8 cellular contexts compared by ENCODE assay signal in the genomic region with DNA sequence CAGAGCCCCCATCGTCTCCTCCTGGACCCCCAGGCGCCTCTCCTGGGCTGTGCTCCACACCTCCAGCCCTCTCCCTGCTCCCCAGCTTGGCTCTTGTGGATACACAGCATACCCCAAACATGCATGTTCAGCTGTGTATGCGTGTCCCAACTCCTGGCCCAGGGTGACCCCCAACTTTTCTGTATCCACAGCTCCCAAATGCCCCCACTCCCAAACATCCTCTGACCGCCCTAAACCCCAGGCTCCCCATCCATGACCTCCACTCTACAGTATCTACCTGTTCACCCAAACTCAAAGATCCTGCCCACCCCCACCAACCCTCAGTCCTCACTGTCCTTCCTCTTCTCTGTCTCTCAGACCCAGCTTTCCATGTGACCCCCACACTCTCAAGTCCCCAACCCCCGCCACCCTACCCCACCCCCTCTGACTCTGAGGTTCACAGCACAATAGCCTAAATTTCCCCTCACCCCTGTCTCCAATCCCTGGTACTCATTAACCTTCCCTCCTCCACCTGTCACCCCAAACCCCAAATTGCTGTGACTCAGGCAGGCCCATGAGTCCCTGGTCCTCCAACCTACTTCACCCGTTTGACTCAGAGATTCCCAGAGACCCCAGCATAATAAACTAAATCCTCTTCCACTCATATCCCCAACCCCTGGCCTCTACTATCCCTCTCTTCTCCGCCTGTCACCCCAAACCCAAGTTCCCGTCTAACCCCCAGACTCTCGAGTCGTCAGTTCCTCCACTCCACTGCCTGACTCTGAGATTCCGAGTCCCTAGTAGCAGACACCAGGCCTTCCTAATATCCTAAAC. TPM values are rescaled to one million over a fixed set of nuclear protein-coding genes. Genes with fewer than 3 reads are reported as not detected.
A peak's percentile ranks its signal among the peaks of the same experiment; 100 is the strongest.
DNase-seq lines count a peak whose midpoint lies in the region; ATAC-seq, FAIRE-seq and TF ChIP-seq lines count a peak whose summit lies in the region.

No MANE protein-coding gene starts in this region.

- H3K36me3 Mint-ChIP-seq in CD4-positive, alpha-beta memory T cell, result peaks cover 21 to 47% of the 10 kb centered on the region in 2 donors

- peaks cover 0 to 2% (median 0%) of the 10 kb centered on the region in 8 donors for H3K9me3 Mint-ChIP-seq in CD4-positive, alpha-beta memory T cell

- no peaks in the 10 kb centered on the region for H3K27me3 ChIP-seq in CD4-positive, alpha-beta memory T cell (ENCODE audit: insufficient read depth, low read length)
- H3K27me3 ChIP-seq in PC-3 (ENCODE audit: low read length), result no peaks in the 10 kb centered on the region
- H3K27me3 ChIP-seq in endothelial cell of umbilical vein (ENCODE audit: control insufficient read depth in 2 of 2, insufficient read depth in 2 of 2, low read length in 2 of 2), result peaks cover 6 to 11% of the 10 kb centered on the region in 2 experiments
- H3K27me3 ChIP-seq in neutrophil, result peaks cover 21% of the 10 kb centered on the region

- H2AFZ ChIP-seq in PC-3 (ENCODE audit: low read length), result no peak overlapping the region
- no peak overlapping the region for H2AFZ ChIP-seq in endothelial cell of umbilical vein (ENCODE audit: low read depth, low read length)

- BruUV-seq in PC-3 (replicated peaks; lab: Mats Ljungman, UMichigan), result no TSS peak
- no TSS peak for BruUV-seq in endothelial cell of umbilical vein (replicated peaks; lab: Mats Ljungman, UMichigan)

- intact Hi-C loops in CD4-positive, alpha-beta memory T cell (cut with micrococcal nuclease), result no loop called here
- intact Hi-C loops in PC-3 (cut with micrococcal nuclease), result loop anchor here (2.0 kb wide), 1 partner anchor 15 kb away; a partner anchor contains a TSS
- intact Hi-C loops in endothelial cell of umbilical vein (cut with micrococcal nuclease), result no loop called here

- ATAC-seq in PC-3 (no peak), GM21529 (IDR thresholded peaks at IDR 0.05; ENCODE audit: unreplicated experiment) (no peak), GM19328 (IDR thresholded peaks at IDR 0.05; ENCODE audit: unreplicated experiment) (no peak)

- dilution Hi-C loops in endothelial cell of umbilical vein (cut with MboI; ENCODE audit: extremely low pct_ligation_motif_present, low sequenced_read_pairs), result no loop called here

- H3K9me2 ChIP-seq in PC-3 (replicated peaks; ENCODE audit: low read length), result no peaks in the 10 kb centered on the region

- H3K9ac ChIP-seq in PC-3 (ENCODE audit: low read length), result peak overlapping the region; percentile 98
- peak overlapping the region; percentile 92 for H3K9ac ChIP-seq in endothelial cell of umbilical vein (replicated peaks; ENCODE audit: extremely low read depth, insufficient read depth, low read length)

- peak overlapping the region; percentile 99 for H3K27ac ChIP-seq in CD4-positive, alpha-beta memory T cell (ENCODE audit: low read depth, low read length)
- peak overlapping the region; percentile 17; the same call in 1 of the 2 replicates for H3K27ac ChIP-seq in PC-3 (ENCODE audit: low read length)
- H3K27ac ChIP-seq in endothelial cell of umbilical vein (ENCODE audit: insufficient read depth, low read depth, low read length), result peak overlapping the region; percentile 64
- H3K27ac ChIP-seq in neutrophil, result peak overlapping the region; percentile 100

- CTCF ChIA-PET in CD4-positive, alpha-beta memory T cell (lab: Charles Lee; ENCODE audit: partially characterized antibody), result interaction anchor here (0.9 kb wide), 1 partner anchor 38 kb away, joined by 4 read pairs; a partner anchor contains a TSS
- CTCF ChIA-PET in PC-3 (lab: Charles Lee) (no interaction called here), endothelial cell of umbilical vein (lab: Charles Lee) (interaction anchor here (1.0 to 2.3 kb wide), 3 partner anchors 14 to 43 kb away, joined by 3 to 14 read pairs (median 5); a partner anchor contains a TSS)

- peak overlapping the region; percentile 94 for H3K4me2 ChIP-seq in PC-3 (ENCODE audit: low read length)
- H3K4me2 ChIP-seq in endothelial cell of umbilical vein (ENCODE audit: insufficient read depth, low read length), result peak overlapping the region; percentile 81

- POLR2A ChIA-PET in CD4-positive, alpha-beta memory T cell (lab: Charles Lee; ENCODE audit: partially characterized antibody), result interaction anchor here (0.8 to 7.3 kb wide), 8 partner anchors 7 to 118 kb away, joined by 3 to 104 read pairs (median 5); a partner anchor contains a TSS
- POLR2A ChIA-PET in PC-3 (lab: Charles Lee; ENCODE audit: unreplicated experiment), result interaction anchor here (0.9 kb wide), 1 partner anchor 14 kb away, joined by 4 read pairs; a partner anchor contains a TSS
- POLR2A ChIA-PET in endothelial cell of umbilical vein (lab: Charles Lee), result no interaction called here

- H3K79me2 ChIP-seq in PC-3 (ENCODE audit: low read length) (peaks cover 33% of the 10 kb centered on the region), endothelial cell of umbilical vein (ENCODE audit: control insufficient read depth, insufficient read depth, low read length) (peaks cover 23% of the 10 kb centered on the region)

- H4K20me1 ChIP-seq in PC-3 (ENCODE audit: low read length) (no peaks in the 10 kb centered on the region), endothelial cell of umbilical vein (replicated peaks; ENCODE audit: control insufficient read depth, extremely low read depth, insufficient read depth, low read length) (no peaks in the 10 kb centered on the region)

- H3F3A ChIP-seq in PC-3 (ENCODE audit: low read length, unreplicated experiment), result peaks cover 8% of the 10 kb centered on the region

- TF ChIP-seq POLR2A in endothelial cell of umbilical vein (IDR thresholded peaks at IDR 0.05; ENCODE audit: low read depth, low read length), result no peak

- FAIRE-seq in endothelial cell of umbilical vein (lab: Jason Lieb, UNC) (no peak), HTR-8/SVneo (lab: Jason Lieb, UNC) (no peak)

- peak overlapping the region; percentile 93 to 98 (median 97) for H3K27ac Mint-ChIP-seq in CD4-positive, alpha-beta memory T cell

- TF ChIP-seq CTCF in PC-3 (conservative IDR thresholded peaks at IDR 0.05; ENCODE audit: low read depth, low read length) (no peak), endothelial cell of umbilical vein (IDR thresholded peaks at IDR 0.05; ENCODE audit: extremely low read depth in 1 of 2, insufficient read depth in 1 of 2, low read depth in 1 of 2, low read length in 2 of 2) (no peak), neutrophil (IDR thresholded peaks at IDR 0.05) (no peak)

- H3K9me3 ChIP-seq in CD4-positive, alpha-beta memory T cell (ENCODE audit: control insufficient read depth in 1 of 2, low read length in 2 of 2), result no peaks in the 10 kb centered on the region
- H3K9me3 ChIP-seq in PC-3 (ENCODE audit: low read length) (no peaks in the 10 kb centered on the region), endothelial cell of umbilical vein (replicated peaks; ENCODE audit: control insufficient read depth, insufficient read depth, low read length) (no peaks in the 10 kb centered on the region), neutrophil (no peaks in the 10 kb centered on the region)

- peaks cover 23% of the 10 kb centered on the region for H3K36me3 ChIP-seq in CD4-positive, alpha-beta memory T cell (ENCODE audit: insufficient read depth, low read length)
- H3K36me3 ChIP-seq in PC-3 (ENCODE audit: low read depth, low read length) (peaks cover 11% of the 10 kb centered on the region), endothelial cell of umbilical vein (ENCODE audit: control insufficient read depth in 2 of 2, extremely low read depth in 1 of 2, insufficient read depth in 2 of 2, low read length in 2 of 2) (peaks cover 5 to 10% of the 10 kb centered on the region in 2 experiments), neutrophil (peaks cover 37% of the 10 kb centered on the region)

- no peaks in the 10 kb centered on the region for H3K9me1 ChIP-seq in endothelial cell of umbilical vein (replicated peaks; ENCODE audit: control insufficient read depth, extremely low read depth, insufficient read depth, low read length)

- H3K27me3 Mint-ChIP-seq in CD4-positive, alpha-beta memory T cell, result no peaks in the 10 kb centered on the region

- peak overlapping the region; percentile 78 to 84 for H3K4me3 ChIP-seq in CD4-positive, alpha-beta memory T cell (ENCODE audit: low read length in 2 of 2)
- H3K4me3 ChIP-seq in PC-3 (ENCODE audit: low read length), result peak overlapping the region; percentile 95
- H3K4me3 ChIP-seq in endothelial cell of umbilical vein (replicated peaks in 1 of 3; ENCODE audit: insufficient read depth in 1 of 3, low read depth in 1 of 3, low read length in 3 of 3), result peak overlapping the region; percentile 57 to 88 (median 85)
- H3K4me3 ChIP-seq in neutrophil (ENCODE audit: low read depth in 1 of 2, low read length in 1 of 2), result peak overlapping the region; percentile 67 to 82

- DNase-seq in CD4-positive, alpha-beta memory T cell, result peak in 1 of 5 donors; percentile 53
- DNase-seq in PC-3, result no peak
- no peak for DNase-seq in endothelial cell of umbilical vein (ENCODE audit: low read depth, low spot score)
- no peak for DNase-seq in kidney tubule cell (ENCODE audit: low spot score)
- no peak for DNase-seq in HTR-8/SVneo (ENCODE audit: insufficient read length, low spot score)

- peaks cover 73% of the 10 kb centered on the region for H3K4me1 ChIP-seq in CD4-positive, alpha-beta memory T cell (ENCODE audit: insufficient read depth, low read length)
- H3K4me1 ChIP-seq in PC-3 (ENCODE audit: insufficient read depth, low read length) (peaks cover 50% of the 10 kb centered on the region), endothelial cell of umbilical vein (ENCODE audit: control insufficient read depth, extremely low read depth, insufficient read depth, low read length) (peaks cover 38% of the 10 kb centered on the region), neutrophil (ENCODE audit: control insufficient read depth in 1 of 2, insufficient read depth in 1 of 2, low read depth in 1 of 2, low read length in 1 of 2) (peaks cover 55 to 62% of the 10 kb centered on the region in 2 experiments)

- peak overlapping the region; percentile 91 to 97 (median 92) for H3K4me3 Mint-ChIP-seq in CD4-positive, alpha-beta memory T cell

- peaks cover 30 to 94% (median 61%) of the 10 kb centered on the region in 4 donors for H3K4me1 Mint-ChIP-seq in CD4-positive, alpha-beta memory T cell

RNA-seq across cellular contexts. Expression of a gene that starts 1.0 kb away (rescaled TPM):
- total RNA-seq in CD4-positive, alpha-beta memory T cell, result 10 to 100 TPM; 55.1 to 58.3 TPM
- polyA plus RNA-seq in CD4-positive, alpha-beta memory T cell, result 10 to 100 TPM; 12.4 to 23.8 TPM
- 243 and 268 TPM in 2 replicates for total RNA-seq in PC-3 (2014; rRNA removed)
- 102 and 106 TPM in 2 replicates for total RNA-seq in endothelial cell of umbilical vein
- polyA plus RNA-seq in endothelial cell of umbilical vein, result 86.6 and 87.8 TPM in 2 replicates
- polyA plus RNA-seq in endothelial cell of umbilical vein (2011; cell fraction: cytosol; rRNA removed), result 88.2 and 98.9 TPM in 2 replicates
- 69.9 and 79.3 TPM in 2 replicates for polyA plus RNA-seq in endothelial cell of umbilical vein (2011; cell fraction: nucleus; rRNA removed)
- polyA plus RNA-seq in endothelial cell of umbilical vein (2012), result 94.9 and 96.3 TPM in 2 replicates
- 81.4 and 123 TPM in 2 replicates for polyA minus RNA-seq in endothelial cell of umbilical vein
- 106 TPM for polyA minus RNA-seq in endothelial cell of umbilical vein (2011; cell fraction: cytosol; rRNA and poly(A)+ RNA removed)
- 19.2 and 22.9 TPM in 2 replicates for polyA minus RNA-seq in endothelial cell of umbilical vein (2011; cell fraction: nucleus; rRNA and poly(A)+ RNA removed)

RNA-seq across cellular contexts. Expression of a gene that starts 2.6 kb away (rescaled TPM):
- total RNA-seq in CD4-positive, alpha-beta memory T cell, result 10 to 100 TPM; 81.1 to 88.4 TPM
- polyA plus RNA-seq in CD4-positive, alpha-beta memory T cell, result 100 to 1,000 TPM; 200 to 238 TPM
- total RNA-seq in PC-3 (2014; rRNA removed) (220 and 264 TPM in 2 replicates), endothelial cell of umbilical vein (96.8 and 105 TPM in 2 replicates)
- 126 and 150 TPM in 2 replicates for polyA plus RNA-seq in endothelial cell of umbilical vein
- 177 and 193 TPM in 2 replicates for polyA plus RNA-seq in endothelial cell of umbilical vein (2011; cell fraction: cytosol; rRNA removed)
- 97.8 and 107 TPM in 2 replicates for polyA plus RNA-seq in endothelial cell of umbilical vein (2011; cell fraction: nucleus; rRNA removed)
- 117 and 164 TPM in 2 replicates for polyA plus RNA-seq in endothelial cell of umbilical vein (2012)
- polyA minus RNA-seq in endothelial cell of umbilical vein, result 114 and 117 TPM in 2 replicates
- polyA minus RNA-seq in endothelial cell of umbilical vein (2011; cell fraction: cytosol; rRNA and poly(A)+ RNA removed), result 73.7 TPM
- polyA minus RNA-seq in endothelial cell of umbilical vein (2011; cell fraction: nucleus; rRNA and poly(A)+ RNA removed), result 19.9 and 22.4 TPM in 2 replicates

RNA-seq across cellular contexts. Expression of a gene that starts 13.6 kb away (rescaled TPM):
- total RNA-seq in CD4-positive, alpha-beta memory T cell, result 100 to 1,000 TPM; 342 to 348 TPM
- 10 to 100 TPM; 19.4 to 70.9 TPM for polyA plus RNA-seq in CD4-positive, alpha-beta memory T cell
- total RNA-seq in PC-3 (2014; rRNA removed) (1,169 and 1,653 TPM in 2 replicates), endothelial cell of umbilical vein (377 and 429 TPM in 2 replicates)
- polyA plus RNA-seq in endothelial cell of umbilical vein, result 521 and 593 TPM in 2 replicates
- 366 and 385 TPM in 2 replicates for polyA plus RNA-seq in endothelial cell of umbilical vein (2011; cell fraction: cytosol; rRNA removed)
- 654 and 696 TPM in 2 replicates for polyA plus RNA-seq in endothelial cell of umbilical vein (2011; cell fraction: nucleus; rRNA removed)
- polyA plus RNA-seq in endothelial cell of umbilical vein (2012), result 600 and 631 TPM in 2 replicates
- polyA minus RNA-seq in endothelial cell of umbilical vein, result 702 and 1,022 TPM in 2 replicates
- 571 TPM for polyA minus RNA-seq in endothelial cell of umbilical vein (2011; cell fraction: cytosol; rRNA and poly(A)+ RNA removed)
- 298 and 308 TPM in 2 replicates for polyA minus RNA-seq in endothelial cell of umbilical vein (2011; cell fraction: nucleus; rRNA and poly(A)+ RNA removed)

RNA-seq across cellular contexts. Expression of a gene that starts 15.7 kb away (rescaled TPM):
- 10 to 100 TPM; 42.7 to 44.4 TPM for total RNA-seq in CD4-positive, alpha-beta memory T cell
- 1 to 10 TPM; 5.2 to 8.9 TPM for polyA plus RNA-seq in CD4-positive, alpha-beta memory T cell
- total RNA-seq in PC-3 (2014; rRNA removed) (18.0 and 29.3 TPM in 2 replicates), endothelial cell of umbilical vein (18.8 and 26.4 TPM in 2 replicates)
- 30.8 and 39.1 TPM in 2 replicates for polyA plus RNA-seq in endothelial cell of umbilical vein
- polyA plus RNA-seq in endothelial cell of umbilical vein (2011; cell fraction: cytosol; rRNA removed), result 5.7 and 9.6 TPM in 2 replicates
- polyA plus RNA-seq in endothelial cell of umbilical vein (2011; cell fraction: nucleus; rRNA removed), result 132 and 152 TPM in 2 replicates
- 10.1 and 10.9 TPM in 2 replicates for polyA plus RNA-seq in endothelial cell of umbilical vein (2012)
- polyA minus RNA-seq in endothelial cell of umbilical vein, result 18.9 and 19.7 TPM in 2 replicates
- polyA minus RNA-seq in endothelial cell of umbilical vein (2011; cell fraction: cytosol; rRNA and poly(A)+ RNA removed), result 12.1 TPM
- polyA minus RNA-seq in endothelial cell of umbilical vein (2011; cell fraction: nucleus; rRNA and poly(A)+ RNA removed), result 34.9 and 36.9 TPM in 2 replicates

RNA-seq across cellular contexts. Expression of a gene that starts 37.8 kb away (rescaled TPM):
- total RNA-seq in CD4-positive, alpha-beta memory T cell, result 10 to 100 TPM; 19.8 TPM
- 1 to 10 TPM; 1.9 to 6.2 TPM for polyA plus RNA-seq in CD4-positive, alpha-beta memory T cell
- total RNA-seq in PC-3 (2014; rRNA removed) (14.0 and 19.1 TPM in 2 replicates), endothelial cell of umbilical vein (21.8 TPM in 2 replicates)
- 17.8 and 25.3 TPM in 2 replicates for polyA plus RNA-seq in endothelial cell of umbilical vein
- polyA plus RNA-seq in endothelial cell of umbilical vein (2011; cell fraction: cytosol; rRNA removed), result 6.6 and 9.8 TPM in 2 replicates
- polyA plus RNA-seq in endothelial cell of umbilical vein (2011; cell fraction: nucleus; rRNA removed), result 10.6 and 12.3 TPM in 2 replicates
- polyA plus RNA-seq in endothelial cell of umbilical vein (2012), result 9.5 and 13.9 TPM in 2 replicates
- polyA minus RNA-seq in endothelial cell of umbilical vein, result 7.1 and 11.5 TPM in 2 replicates
- 7.9 TPM for polyA minus RNA-seq in endothelial cell of umbilical vein (2011; cell fraction: cytosol; rRNA and poly(A)+ RNA removed)
- 10.5 and 18.6 TPM in 2 replicates for polyA minus RNA-seq in endothelial cell of umbilical vein (2011; cell fraction: nucleus; rRNA and poly(A)+ RNA removed)

Comparison
In these comparisons a context has a peak if more than half of its experiments do, and no peak if none do; other contexts are left out.
1. H3K27ac ChIP-seq: peak in every context shown above with its lines; median percentile 100 in neutrophil; 99 in CD4-positive, alpha-beta memory T cell; 64 in endothelial cell of umbilical vein; 17 in PC-3.